Comparison of ENCODE assay signal across 23 cellular contexts in the genomic region with DNA sequence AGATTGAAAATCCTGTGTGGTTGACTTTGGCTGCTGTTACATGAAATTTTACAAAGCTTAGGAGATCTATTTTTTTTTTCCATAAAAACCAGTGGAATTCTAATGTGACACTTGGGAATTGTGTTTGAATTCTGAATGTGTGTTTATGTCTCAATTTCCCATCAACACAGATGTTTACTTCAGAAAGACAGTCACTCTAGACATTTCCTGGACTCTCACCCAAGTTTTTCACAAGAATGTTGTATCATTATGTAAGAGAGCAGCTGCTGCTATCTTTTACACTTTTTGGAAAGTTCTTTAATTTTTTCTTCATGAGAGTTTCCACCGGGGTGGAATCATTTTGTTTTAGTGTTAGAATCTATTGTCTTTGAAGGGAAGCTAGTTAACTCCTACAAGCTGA.
"Had no signal": no experiment of that assay in that cellular context is flagged by ENCODE, and none has a peak within 500 bp of the region (broad histone marks: within the 10 kb centered on the region; RNA-seq: fewer than 3 reads in every experiment).

No MANE protein-coding gene starts in this region.

- H3K4me1 Mint-ChIP-seq: activated CD4-positive, alpha-beta T cell treated with anti-CD3 and anti-CD28 coated beads, Interleukin-2, amount 10 ng/mL, durations not matched to agents 24 days and 14 days; activated naive CD8-positive, alpha-beta T cell treated with anti-CD3 and anti-CD28 coated beads for 36 hours; activated T-helper 17 cell treated with anti-CD3 and anti-CD28 coated beads, Interleukin-2, amount 50 U/mL, for 72 hours; mesothelial cell of epicardium; stimulated activated naive CD8-positive, alpha-beta T cell treated with anti-CD3 and anti-CD28 coated beads, Interleukin-15, amount 100 ng/mL, for 72 hours had no signal

- H3K4me3 Mint-ChIP-seq: activated CD4-positive, alpha-beta T cell treated with anti-CD3 and anti-CD28 coated beads, Interleukin-2, amount 10 ng/mL, durations not matched to agents 24 days and 14 days; activated CD8-positive, alpha-beta T cell treated with anti-CD3 and anti-CD28 coated beads for 36 hours; activated naive CD8-positive, alpha-beta T cell treated with anti-CD3 and anti-CD28 coated beads for 36 hours; activated T-helper 17 cell treated with anti-CD3 and anti-CD28 coated beads, Interleukin-2, amount 50 U/mL, for 72 hours; mesothelial cell of epicardium; stimulated activated naive CD8-positive, alpha-beta T cell treated with anti-CD3 and anti-CD28 coated beads, Interleukin-15, amount 100 ng/mL, for 72 hours; type B pancreatic cell had no signal

- H3K27ac ChIP-seq: body of pancreas, dorsolateral prefrontal cortex, epithelial cell of prostate, suprapubic skin had no signal

- H3K27me3 Mint-ChIP-seq: activated CD4-positive, alpha-beta T cell treated with anti-CD3 and anti-CD28 coated beads, Interleukin-2, amount 10 ng/mL, durations not matched to agents 24 days and 14 days had no signal

- H3K27me3 ChIP-seq: body of pancreas, suprapubic skin had no signal

- ATAC-seq: activated CD8-positive, alpha-beta T cell treated with anti-CD3 and anti-CD28 coated beads for 36 hours; activated T-helper 17 cell treated with anti-CD3 and anti-CD28 coated beads, Interleukin-2, amount 50 U/mL, for 72 hours; body of pancreas; stimulated activated naive CD8-positive, alpha-beta T cell treated with anti-CD3 and anti-CD28 coated beads, Interleukin-15, amount 100 ng/mL, for 72 hours had no signal

- H3K9me3 ChIP-seq: suprapubic skin had no signal

- H3K9me3 Mint-ChIP-seq: activated CD8-positive, alpha-beta T cell treated with anti-CD3 and anti-CD28 coated beads for 36 hours; activated naive CD8-positive, alpha-beta T cell treated with anti-CD3 and anti-CD28 coated beads for 36 hours; type B pancreatic cell had no signal

- H3K4me3 ChIP-seq: body of pancreas, dorsolateral prefrontal cortex, smooth muscle cell, suprapubic skin had no signal

- H3K27ac Mint-ChIP-seq: activated CD4-positive, alpha-beta T cell treated with anti-CD3 and anti-CD28 coated beads, Interleukin-2, amount 10 ng/mL, durations not matched to agents 24 days and 14 days; activated CD8-positive, alpha-beta T cell treated with anti-CD3 and anti-CD28 coated beads for 36 hours; activated naive CD8-positive, alpha-beta T cell treated with anti-CD3 and anti-CD28 coated beads for 36 hours; activated T-helper 17 cell treated with anti-CD3 and anti-CD28 coated beads, Interleukin-2, amount 50 U/mL, for 72 hours; mesothelial cell of epicardium; stimulated activated naive CD8-positive, alpha-beta T cell treated with anti-CD3 and anti-CD28 coated beads, Interleukin-15, amount 100 ng/mL, for 72 hours; type B pancreatic cell had no signal

- H3K4me2 ChIP-seq: smooth muscle cell had no signal

- H3K4me1 ChIP-seq: body of pancreas, suprapubic skin had no signal

- DNase-seq: activated CD4-positive, alpha-beta T cell treated with anti-CD3 and anti-CD28 coated beads, Interleukin-2, amount 10 ng/mL, durations not matched to agents 24 days and 14 days; activated CD4-positive, CD25-positive, alpha-beta regulatory T cell; activated CD8-positive, alpha-beta T cell treated with anti-CD3 and anti-CD28 coated beads for 36 hours; activated naive CD4-positive, alpha-beta T cell; activated naive CD8-positive, alpha-beta T cell treated with anti-CD3 and anti-CD28 coated beads for 36 hours; activated T-cell treated with anti-CD3 and anti-CD28 coated beads, Interleukin-2, amount 50 U/mL, for 1 hour; amniotic stem cell; body of pancreas; central memory CD4-positive, alpha-beta T cell; dorsolateral prefrontal cortex; hippocampal formation; islet precursor cell; occipital lobe; retina; stimulated activated CD4-positive, alpha-beta T cell treated with anti-CD3 and anti-CD28 coated beads, Interleukin-4, amount 100 ng/mL, for 1 hour; stimulated activated naive CD8-positive, alpha-beta T cell treated with anti-CD3 and anti-CD28 coated beads, Interleukin-15, amount 100 ng/mL, for 72 hours; T1000 had no signal

- H3K36me3 ChIP-seq: suprapubic skin had no signal

- H3K36me3 Mint-ChIP-seq: activated naive CD8-positive, alpha-beta T cell treated with anti-CD3 and anti-CD28 coated beads for 36 hours; mesothelial cell of epicardium; type B pancreatic cell had no signal
